Comparison of ENCODE assay signal across 8 cellular contexts in genomic region chr22:19629720-19630419, GRCh38.
DNase-seq lines count a peak whose midpoint lies in the region; ATAC-seq and FAIRE-seq lines count a peak whose summit lies in the region.

No MANE protein-coding gene starts in this region.

- peak; percentile 99 for ATAC-seq in left lobe of liver
- ATAC-seq in HG02623 (IDR thresholded peaks at IDR 0.05; ENCODE audit: unreplicated experiment) = no peak

- peak; percentile 93 for FAIRE-seq in GM18507 (lab: Jason Lieb, UNC)

- in situ Hi-C loops in ACHN (cut with HindIII; ENCODE audit: low pct_ligation_motif_present, low pct_unique_long_range_greater_than_20kb, low sequenced_read_pairs) = no loop called here

- DNase-seq in ACHN (peak; percentile 59), GM18507 (ENCODE audit: extremely low spot score, insufficient read length, low read depth) (peak; percentile 73), NCI-H2196 (lab: John Stamatoyannopoulos, UW; ENCODE audit: unreplicated experiment) (peak; percentile 72), cerebellar cortex (ENCODE audit: low spot score) (peak; percentile 86), left lobe of liver (ENCODE audit: low spot score) (peak; percentile 77)
- DNase-seq in activated CD4-positive, alpha-beta T cell treated with anti-CD3 and anti-CD28 coated beads for 1 hour = peak; percentile 79
- DNase-seq in stimulated activated CD4-positive, alpha-beta T cell treated with anti-CD3 and anti-CD28 coated beads, Interleukin-4, amount 100 ng/mL, for 1 hour = peak; percentile 83
